In the genomic region with DNA sequence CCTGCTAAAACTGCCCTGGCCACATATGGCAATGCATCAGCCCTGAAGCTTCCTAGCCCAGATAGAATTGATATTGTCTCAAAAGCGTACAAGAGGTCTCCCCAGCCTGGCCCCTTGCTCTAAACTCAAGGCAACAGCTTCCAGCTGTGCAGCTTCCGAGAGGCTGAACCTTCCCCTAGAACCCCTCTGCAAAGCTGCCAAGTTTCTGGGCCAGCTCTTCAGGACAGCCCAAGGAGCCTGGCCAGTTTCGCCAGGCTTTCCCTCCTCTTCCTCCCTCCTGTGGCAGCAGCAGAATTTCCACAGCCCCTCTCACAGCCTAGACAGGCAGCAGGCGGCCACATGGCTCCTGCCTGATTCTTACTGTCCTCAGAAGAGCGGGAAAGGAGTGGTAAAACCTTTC, we compare ENCODE assay signal across 1 cellular context.
TF ChIP-seq lines count a peak whose summit lies in the region.

No MANE protein-coding gene starts in this region.

TF ChIP-seq in WTC11, 78 proteins besides CTCF, POLR2A, EP300 and RAD21 (continued from another document):
- TF ChIP-seq ZSCAN18 (CRISPR knock-in tag; IDR thresholded peaks at IDR 0.05) (no peak), EMX1 (CRISPR knock-in tag; IDR thresholded peaks at IDR 0.05) (no peak), ZNF138 (CRISPR knock-in tag; conservative IDR thresholded peaks at IDR 0.05) (no peak), FOXP4 (CRISPR knock-in tag; IDR thresholded peaks at IDR 0.05) (no peak), TP53 (CRISPR knock-in tag; IDR thresholded peaks at IDR 0.05) (no peak)
- TF ChIP-seq, protein P1, sequence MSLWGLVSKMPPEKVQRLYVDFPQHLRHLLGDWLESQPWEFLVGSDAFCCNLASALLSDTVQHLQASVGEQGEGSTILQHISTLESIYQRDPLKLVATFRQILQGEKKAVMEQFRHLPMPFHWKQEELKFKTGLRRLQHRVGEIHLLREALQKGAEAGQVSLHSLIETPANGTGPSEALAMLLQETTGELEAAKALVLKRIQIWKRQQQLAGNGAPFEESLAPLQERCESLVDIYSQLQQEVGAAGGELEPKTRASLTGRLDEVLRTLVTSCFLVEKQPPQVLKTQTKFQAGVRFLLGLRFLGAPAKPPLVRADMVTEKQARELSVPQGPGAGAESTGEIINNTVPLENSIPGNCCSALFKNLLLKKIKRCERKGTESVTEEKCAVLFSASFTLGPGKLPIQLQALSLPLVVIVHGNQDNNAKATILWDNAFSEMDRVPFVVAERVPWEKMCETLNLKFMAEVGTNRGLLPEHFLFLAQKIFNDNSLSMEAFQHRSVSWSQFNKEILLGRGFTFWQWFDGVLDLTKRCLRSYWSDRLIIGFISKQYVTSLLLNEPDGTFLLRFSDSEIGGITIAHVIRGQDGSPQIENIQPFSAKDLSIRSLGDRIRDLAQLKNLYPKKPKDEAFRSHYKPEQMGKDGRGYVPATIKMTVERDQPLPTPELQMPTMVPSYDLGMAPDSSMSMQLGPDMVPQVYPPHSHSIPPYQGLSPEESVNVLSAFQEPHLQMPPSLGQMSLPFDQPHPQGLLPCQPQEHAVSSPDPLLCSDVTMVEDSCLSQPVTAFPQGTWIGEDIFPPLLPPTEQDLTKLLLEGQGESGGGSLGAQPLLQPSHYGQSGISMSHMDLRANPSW (CRISPR knock-in tag; conservative IDR thresholded peaks at IDR 0.05; ENCODE audit: low read depth), result no peak
- TF ChIP-seq, protein P2, sequence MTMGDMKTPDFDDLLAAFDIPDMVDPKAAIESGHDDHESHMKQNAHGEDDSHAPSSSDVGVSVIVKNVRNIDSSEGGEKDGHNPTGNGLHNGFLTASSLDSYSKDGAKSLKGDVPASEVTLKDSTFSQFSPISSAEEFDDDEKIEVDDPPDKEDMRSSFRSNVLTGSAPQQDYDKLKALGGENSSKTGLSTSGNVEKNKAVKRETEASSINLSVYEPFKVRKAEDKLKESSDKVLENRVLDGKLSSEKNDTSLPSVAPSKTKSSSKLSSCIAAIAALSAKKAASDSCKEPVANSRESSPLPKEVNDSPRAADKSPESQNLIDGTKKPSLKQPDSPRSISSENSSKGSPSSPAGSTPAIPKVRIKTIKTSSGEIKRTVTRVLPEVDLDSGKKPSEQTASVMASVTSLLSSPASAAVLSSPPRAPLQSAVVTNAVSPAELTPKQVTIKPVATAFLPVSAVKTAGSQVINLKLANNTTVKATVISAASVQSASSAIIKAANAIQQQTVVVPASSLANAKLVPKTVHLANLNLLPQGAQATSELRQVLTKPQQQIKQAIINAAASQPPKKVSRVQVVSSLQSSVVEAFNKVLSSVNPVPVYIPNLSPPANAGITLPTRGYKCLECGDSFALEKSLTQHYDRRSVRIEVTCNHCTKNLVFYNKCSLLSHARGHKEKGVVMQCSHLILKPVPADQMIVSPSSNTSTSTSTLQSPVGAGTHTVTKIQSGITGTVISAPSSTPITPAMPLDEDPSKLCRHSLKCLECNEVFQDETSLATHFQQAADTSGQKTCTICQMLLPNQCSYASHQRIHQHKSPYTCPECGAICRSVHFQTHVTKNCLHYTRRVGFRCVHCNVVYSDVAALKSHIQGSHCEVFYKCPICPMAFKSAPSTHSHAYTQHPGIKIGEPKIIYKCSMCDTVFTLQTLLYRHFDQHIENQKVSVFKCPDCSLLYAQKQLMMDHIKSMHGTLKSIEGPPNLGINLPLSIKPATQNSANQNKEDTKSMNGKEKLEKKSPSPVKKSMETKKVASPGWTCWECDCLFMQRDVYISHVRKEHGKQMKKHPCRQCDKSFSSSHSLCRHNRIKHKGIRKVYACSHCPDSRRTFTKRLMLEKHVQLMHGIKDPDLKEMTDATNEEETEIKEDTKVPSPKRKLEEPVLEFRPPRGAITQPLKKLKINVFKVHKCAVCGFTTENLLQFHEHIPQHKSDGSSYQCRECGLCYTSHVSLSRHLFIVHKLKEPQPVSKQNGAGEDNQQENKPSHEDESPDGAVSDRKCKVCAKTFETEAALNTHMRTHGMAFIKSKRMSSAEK (CRISPR knock-in tag; IDR thresholded peaks at IDR 0.05; ENCODE audit: borderline replicate concordance), result no peak
- TF ChIP-seq, protein P3, sequence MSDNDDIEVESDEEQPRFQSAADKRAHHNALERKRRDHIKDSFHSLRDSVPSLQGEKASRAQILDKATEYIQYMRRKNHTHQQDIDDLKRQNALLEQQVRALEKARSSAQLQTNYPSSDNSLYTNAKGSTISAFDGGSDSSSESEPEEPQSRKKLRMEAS (CRISPR knock-in tag; IDR thresholded peaks at IDR 0.05), result no peak
TF ChIP-seq in WTC11: peak in this region for 0.
